In genomic region chr18:22710628-22711380, GRCh38 we compare ENCODE assay signal across 9 cellular contexts.
DNase-seq lines count a peak whose midpoint lies in the region; ATAC-seq and TF ChIP-seq lines count a peak whose summit lies in the region.
"Had no signal": no experiment of that assay in that cellular context is flagged by ENCODE, and none has a peak within 500 bp of the region (broad histone marks: within the 10 kb centered on the region; RNA-seq: fewer than 3 reads in every experiment).

No MANE protein-coding gene starts in this region.

- peak; percentile 7 for TF ChIP-seq CTCF in RWPE2 (IDR thresholded peaks at IDR 0.05; ENCODE audit: poor library complexity, severe bottlenecking)
- TF ChIP-seq CTCF in fibroblast of the aortic adventitia (IDR thresholded peaks at IDR 0.05; ENCODE audit: insufficient read depth, low read length), result no peak

- H3K27ac ChIP-seq in ACC112 (ENCODE audit: low read depth, low read length), result peak overlapping the region; percentile 66
- H3K27ac ChIP-seq in RWPE2 (ENCODE audit: poor library complexity, severe bottlenecking), result peak overlapping the region; percentile 48
- H3K27ac ChIP-seq: BLaER1 had no signal

- DNase-seq in RWPE2 (ENCODE audit: low spot score) (no peak), fibroblast of the aortic adventitia (ENCODE audit: low read depth) (peak; percentile 71), non-pigmented ciliary epithelial cell (ENCODE audit: low read depth) (peak; percentile 52), cerebellum (ENCODE audit: low spot score) (no peak), NCI-H1105 treated with DMSO at 0.1 percent for 48 hours (lab: John Stamatoyannopoulos, UW) (no peak), SKM-1 treated with dmso at 0.1 percent for 144 hours (lab: John Stamatoyannopoulos, UW; ENCODE audit: unreplicated experiment) (no peak), NCI-H345 treated with DMSO at 0.1 percent for 48 hours (lab: John Stamatoyannopoulos, UW; ENCODE audit: unreplicated experiment) (no peak)

- no peaks in the 10 kb centered on the region for H3K9me3 ChIP-seq in RWPE2 (ENCODE audit: severe bottlenecking)
- H3K9me3 ChIP-seq: BLaER1 had no signal

- no peaks in the 10 kb centered on the region for H3K79me2 ChIP-seq in ACC112 (ENCODE audit: control insufficient read depth, insufficient read depth, low read length, unreplicated experiment)

- peak; percentile 85 for ATAC-seq in RWPE2 (ENCODE audit: low read depth)

- peaks cover 25% of the 10 kb centered on the region for H3K4me1 ChIP-seq in ACC112 (ENCODE audit: control insufficient read depth, insufficient read depth, low read length, unreplicated experiment)
- H3K4me1 ChIP-seq in RWPE2 (ENCODE audit: insufficient read depth, poor library complexity, severe bottlenecking), result peaks cover 14% of the 10 kb centered on the region
- H3K4me1 ChIP-seq: BLaER1 had no signal

- no peaks in the 10 kb centered on the region for H3K36me3 ChIP-seq in ACC112 (ENCODE audit: insufficient read depth, low read length)
- no peaks in the 10 kb centered on the region for H3K36me3 ChIP-seq in RWPE2 (ENCODE audit: low read depth)
- H3K36me3 ChIP-seq: BLaER1 had no signal

- H3K4me3 ChIP-seq in ACC112 (ENCODE audit: low read depth, low read length), result peak overlapping the region; percentile 77
- peak overlapping the region; percentile 25 for H3K4me3 ChIP-seq in RWPE2 (ENCODE audit: severe bottlenecking)
- peak overlapping the region; percentile 66 for H3K4me3 ChIP-seq in fibroblast of the aortic adventitia (ENCODE audit: low read depth, low read length)
- H3K4me3 ChIP-seq: BLaER1 had no signal

- H2AFZ ChIP-seq in ACC112 (ENCODE audit: low read length, unreplicated experiment), result peak overlapping the region; percentile 57

- H3K27me3 ChIP-seq in ACC112 (ENCODE audit: insufficient read depth, low read length) (no peaks in the 10 kb centered on the region), RWPE2 (ENCODE audit: insufficient read depth, poor library complexity, severe bottlenecking) (no peaks in the 10 kb centered on the region)
- H3K27me3 ChIP-seq: BLaER1 had no signal

Comparison
In these comparisons a context has a peak if more than half of its experiments do, and no peak if none do; other contexts are left out.
1. H3K4me3 ChIP-seq: peak in every context shown above with its lines; median percentile 77 in ACC112; 66 in fibroblast of the aortic adventitia; 25 in RWPE2.
2. DNase-seq: peak in fibroblast of the aortic adventitia (single experiment) and non-pigmented ciliary epithelial cell (single experiment); none in RWPE2 (single experiment), cerebellum (single experiment), NCI-H1105 treated with DMSO at 0.1 percent for 48 hours (single experiment), SKM-1 treated with dmso at 0.1 percent for 144 hours (single experiment) and NCI-H345 treated with DMSO at 0.1 percent for 48 hours (single experiment).